Comparison of ENCODE assay signal across 28 cellular contexts in the genomic region with DNA sequence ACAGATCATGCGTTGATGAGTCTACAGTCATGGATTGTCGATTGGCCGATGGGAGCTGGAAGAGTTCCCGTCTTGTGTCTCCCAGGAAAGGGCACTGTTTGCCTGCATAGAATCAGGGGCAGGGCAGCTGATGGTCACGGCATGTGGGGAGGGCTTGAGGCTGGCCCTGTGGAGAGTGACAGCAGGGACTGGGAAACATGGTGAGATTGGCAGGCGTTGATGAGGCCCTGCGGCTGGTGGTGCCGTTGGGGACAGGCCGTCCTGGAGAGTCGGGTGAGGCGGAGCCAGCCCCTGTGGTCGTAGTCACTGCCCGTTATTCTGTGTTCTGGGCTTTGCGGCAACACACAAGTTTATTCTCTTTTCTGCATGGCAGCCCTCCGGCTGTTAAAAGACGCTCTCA. TPM values are rescaled to one million over a fixed set of nuclear protein-coding genes. Genes with fewer than 3 reads are reported as not detected.
DNase-seq lines count a peak whose midpoint lies in the region; ATAC-seq and TF ChIP-seq lines count a peak whose summit lies in the region.
"Had no signal": no experiment of that assay in that cellular context is flagged by ENCODE, and none has a peak within 500 bp of the region (broad histone marks: within the 10 kb centered on the region; RNA-seq: fewer than 3 reads in every experiment).

No MANE protein-coding gene starts in this region.

- TF ChIP-seq EP300 in sigmoid colon (IDR thresholded peaks at IDR 0.05), result no peak

- H3K36me3 ChIP-seq in HEK293 (ENCODE audit: control insufficient read depth in 2 of 2, insufficient read depth in 1 of 2, low read length in 2 of 2) (peaks cover 0 to 32% of the 10 kb centered on the region in 2 experiments; a peak in 1 of 3 replicates), sigmoid colon (peaks cover 0 to 25% (median 12%) of the 10 kb centered on the region in 4 donors)
- H3K36me3 ChIP-seq: MG63 had no signal

- no peaks in the 10 kb centered on the region for H3K4me1 ChIP-seq in HEK293 (ENCODE audit: control insufficient read depth, insufficient read depth, low read length)
- H3K4me1 ChIP-seq in sigmoid colon, result peaks cover 0 to 16% (median 12%) of the 10 kb centered on the region in 4 donors
- H3K4me1 ChIP-seq: BLaER1 treated with 17β-estradiol and CSF1 and Interleukin-3, amounts not matched to agents 10 nM and 100 nM; heart left ventricle; Peyer's patch; testis had no signal

- POLR2A ChIA-PET in HEK293 (lab: Yijun Ruan, JAX), result no interaction called here

- H3K4me3 ChIP-seq in HEK293 (ENCODE audit: low read depth, low read length), result no peak overlapping the region
- no peak overlapping the region for H3K4me3 ChIP-seq in sigmoid colon
- H3K4me3 ChIP-seq: BLaER1 treated with 17β-estradiol and CSF1 and Interleukin-3, amounts not matched to agents 10 nM and 100 nM; esophagus muscularis mucosa; heart left ventricle; MG63; Peyer's patch; skin epidermis; testis had no signal

- CTCF ChIA-PET in HEK293 (lab: Yijun Ruan, JAX), result no interaction called here

- TF ChIP-seq CTCF in HEK293 (tag by site-specific recombination; IDR thresholded peaks at IDR 0.05), result no peak
- no peak for TF ChIP-seq CTCF in sigmoid colon (IDR thresholded peaks at IDR 0.05)

- no peak for ATAC-seq in GM19395 (IDR thresholded peaks at IDR 0.05; ENCODE audit: unreplicated experiment)
- ATAC-seq: stimulated activated naive B cell treated with anti-CD40 and anti-IgM and Interleukin-4, amounts not matched to agents 10 μg/mL and 1 μg/mL and 100 μg/mL, for 72 hours had no signal

- H3K9me3 ChIP-seq in HEK293 (ENCODE audit: control insufficient read depth, insufficient read depth, low read depth, low read length) (no peaks in the 10 kb centered on the region), sigmoid colon (no peaks in the 10 kb centered on the region)
- H3K9me3 ChIP-seq: BLaER1 treated with 17β-estradiol and CSF1 and Interleukin-3, amounts not matched to agents 10 nM and 100 nM; esophagus muscularis mucosa; heart left ventricle; MG63; Peyer's patch; testis had no signal

- TF ChIP-seq POLR2A in sigmoid colon (IDR thresholded peaks at IDR 0.05), result no peak

- H3K27ac ChIP-seq in HEK293 (ENCODE audit: extremely low read depth, low read depth, low read length) (no peak overlapping the region), caudate nucleus (ENCODE audit: low read depth, low read length) (peak overlapping the region; percentile 91), layer of hippocampus (ENCODE audit: low read depth, low read length) (peak overlapping the region; percentile 81), sigmoid colon (peak overlapping the region in 1 of 4 donors; percentile 47)
- H3K27ac ChIP-seq: BLaER1 treated with 17β-estradiol and CSF1 and Interleukin-3, amounts not matched to agents 10 nM and 100 nM; esophagus muscularis mucosa; heart left ventricle; Peyer's patch; skin epidermis; testis had no signal

- DNase-seq in caudate nucleus (lab: John Stamatoyannopoulos, UW), result peak in 59 of 61 donors; percentile 13 to 95 (median 82)
- peak; percentile 54 for DNase-seq in sigmoid colon
- DNase-seq in NAMALWA (ENCODE audit: low spot score), result no peak
- DNase-seq in KBM-7, result no peak
- no peak for DNase-seq in activated naive CD4-positive, alpha-beta T cell treated with anti-CD3 and anti-CD28 coated beads, Interleukin-2, amount 50 U/mL, for 16 hours
- DNase-seq: activated CD4-positive, alpha-beta T cell treated with anti-CD3 and anti-CD28 coated beads for 48 hours; activated naive CD8-positive, alpha-beta T cell treated with anti-CD3 and anti-CD28 coated beads for 36 hours; activated T-cell treated with anti-CD3 and anti-CD28 coated beads for 4 hours; DMS153; foreskin fibroblast; heart left ventricle; KG1; MG63; naive B cell; NCI-H1417; NCI-H2081; NCI-H226; NCI-H69; Peyer's patch; SHP77; stimulated activated naive B cell treated with anti-CD40 and anti-IgM and Interleukin-4, amounts not matched to agents 10 μg/mL and 1 μg/mL and 100 μg/mL, for 72 hours; testis had no signal

- intact Hi-C loops in sigmoid colon (cut with DNase I), result no loop called here

- in situ Hi-C loops in KBM-7 (cut with MboI; ENCODE audit: low pct_unique_long_range_greater_than_20kb, low sequenced_read_pairs), result no loop called here

- 95% methylated on average over 16 of the region's 16 CpGs for WGBS in sigmoid colon, 2 donors

- no peaks in the 10 kb centered on the region for H3K27me3 ChIP-seq in layer of hippocampus (ENCODE audit: control insufficient read depth, insufficient read depth, low read length)
- H3K27me3 ChIP-seq in sigmoid colon, result no peaks in the 10 kb centered on the region
- H3K27me3 ChIP-seq: BLaER1 treated with 17β-estradiol and CSF1 and Interleukin-3, amounts not matched to agents 10 nM and 100 nM; esophagus muscularis mucosa; heart left ventricle; MG63; Peyer's patch; testis had no signal

TF ChIP-seq in HEK293, 187 proteins besides CTCF, POLR2A, EP300 and RAD21:
- peak; percentile 84 for TF ChIP-seq ZIC2 (tag by site-specific recombination; IDR thresholded peaks at IDR 0.05)
- TF ChIP-seq ZNF24 (tag by site-specific recombination; IDR thresholded peaks at IDR 0.05), result no peak

RNA-seq across cellular contexts. Expression of gene TECPR2, which starts 52.9 kb away (rescaled TPM):
- total RNA-seq in sigmoid colon, result 10 to 100 TPM; 15.3 to 51.0 (median 17.2) TPM
- 1 to 10 TPM; 2.1 to 9.0 (median 8.5) TPM for polyA plus RNA-seq in sigmoid colon

RNA-seq across cellular contexts. Expression of gene CINP, which starts 53.0 kb away (rescaled TPM):
- 10 to 100 TPM; 12.5 to 24.6 (median 19.8) TPM for total RNA-seq in sigmoid colon
- 10 to 100 TPM; 21.5 to 46.2 (median 35.0) TPM for polyA plus RNA-seq in sigmoid colon

Comparison
In these comparisons a context has a peak if more than half of its experiments do, and no peak if none do; other contexts are left out.
1. DNase-seq: peak in caudate nucleus (59 of 61) and sigmoid colon (single experiment); none in NAMALWA (single experiment), KBM-7 (single experiment) and activated naive CD4-positive, alpha-beta T cell treated with anti-CD3 and anti-CD28 coated beads, Interleukin-2, amount 50 U/mL, for 16 hours (single experiment).